9 cellular contexts compared by ENCODE assay signal in genomic region chr2:126664234-126664633, GRCh38.
DNase-seq lines count a peak whose midpoint lies in the region; ATAC-seq lines count a peak whose summit lies in the region.
"Had no signal": no experiment of that assay in that cellular context is flagged by ENCODE, and none has a peak within 500 bp of the region (broad histone marks: within the 10 kb centered on the region; RNA-seq: fewer than 3 reads in every experiment).

No MANE protein-coding gene starts in this region.

- H3K4me1 Mint-ChIP-seq in T-helper 2 cell treated with Interferon-gamma antibody and Interleukin-4, amounts not matched to agents 5 μg/mL and 100 μg/mL, for 36 hours (ENCODE audit: low read depth) = peaks cover 72% of the 10 kb centered on the region
- peaks cover 87% of the 10 kb centered on the region for H3K4me1 Mint-ChIP-seq in stimulated activated effector memory CD8-positive, alpha-beta T cell treated with anti-CD3 and anti-CD28 coated beads, Interleukin-12 subunit alpha, Interleukin-12 subunit beta, amount 100 ng/mL, for 72 hours

- ATAC-seq in HG02798 (IDR thresholded peaks at IDR 0.05; ENCODE audit: poor library complexity, unreplicated experiment) = peak; percentile 78
- ATAC-seq in stimulated activated effector memory CD8-positive, alpha-beta T cell treated with anti-CD3 and anti-CD28 coated beads, Interleukin-12 subunit alpha, Interleukin-12 subunit beta, amount 100 ng/mL, for 72 hours = peak; percentile 72
- ATAC-seq: PC-3 had no signal

- DNase-seq in activated CD8-positive, alpha-beta memory T cell treated with anti-CD3 and anti-CD28 coated beads, Interleukin-2, amount 50 U/mL, for 48 hours = peak; percentile 64
- DNase-seq in activated CD8-positive, alpha-beta memory T cell treated with anti-CD3 and anti-CD28 coated beads, Interleukin-2, amount 50 U/mL, for 4 hours = no peak
- peak; percentile 37 for DNase-seq in T-helper 2 cell treated with Interferon-gamma antibody and Interleukin-4, amounts not matched to agents 5 μg/mL and 100 μg/mL, for 36 hours (ENCODE audit: low spot score)
- peak in 1 of 2 donors; percentile 56 for DNase-seq in stimulated activated effector memory CD8-positive, alpha-beta T cell treated with anti-CD3 and anti-CD28 coated beads, Interleukin-12 subunit alpha, Interleukin-12 subunit beta, amount 100 ng/mL, for 72 hours (ENCODE audit: low spot score in 2 of 2)
- DNase-seq in glomerular visceral epithelial cell (ENCODE audit: extremely low spot score) (no peak), inferior parietal cortex (ENCODE audit: extremely low spot score) (no peak), iPS-NIHi11 (ENCODE audit: low spot score) (no peak)
- DNase-seq: PC-3 had no signal

- H3K27me3 Mint-ChIP-seq in T-helper 2 cell treated with Interferon-gamma antibody and Interleukin-4, amounts not matched to agents 5 μg/mL and 100 μg/mL, for 36 hours (ENCODE audit: low read depth) = no peaks in the 10 kb centered on the region

- H3K4me3 Mint-ChIP-seq in T-helper 2 cell treated with Interferon-gamma antibody and Interleukin-4, amounts not matched to agents 5 μg/mL and 100 μg/mL, for 36 hours = peak overlapping the region; percentile 67
- H3K4me3 Mint-ChIP-seq in stimulated activated effector memory CD8-positive, alpha-beta T cell treated with anti-CD3 and anti-CD28 coated beads, Interleukin-12 subunit alpha, Interleukin-12 subunit beta, amount 100 ng/mL, for 72 hours = peak overlapping the region; percentile 77

- peak overlapping the region; percentile 96 for H3K27ac Mint-ChIP-seq in T-helper 2 cell treated with Interferon-gamma antibody and Interleukin-4, amounts not matched to agents 5 μg/mL and 100 μg/mL, for 36 hours
- H3K27ac Mint-ChIP-seq in stimulated activated effector memory CD8-positive, alpha-beta T cell treated with anti-CD3 and anti-CD28 coated beads, Interleukin-12 subunit alpha, Interleukin-12 subunit beta, amount 100 ng/mL, for 72 hours = peak overlapping the region; percentile 99

- H3K36me3 Mint-ChIP-seq in T-helper 2 cell treated with Interferon-gamma antibody and Interleukin-4, amounts not matched to agents 5 μg/mL and 100 μg/mL, for 36 hours (ENCODE audit: low read depth) = peaks cover 59% of the 10 kb centered on the region
- H3K36me3 Mint-ChIP-seq in stimulated activated effector memory CD8-positive, alpha-beta T cell treated with anti-CD3 and anti-CD28 coated beads, Interleukin-12 subunit alpha, Interleukin-12 subunit beta, amount 100 ng/mL, for 72 hours = peaks cover 60% of the 10 kb centered on the region

- no peaks in the 10 kb centered on the region for H3K9me3 Mint-ChIP-seq in T-helper 2 cell treated with Interferon-gamma antibody and Interleukin-4, amounts not matched to agents 5 μg/mL and 100 μg/mL, for 36 hours
- H3K9me3 Mint-ChIP-seq in stimulated activated effector memory CD8-positive, alpha-beta T cell treated with anti-CD3 and anti-CD28 coated beads, Interleukin-12 subunit alpha, Interleukin-12 subunit beta, amount 100 ng/mL, for 72 hours = no peaks in the 10 kb centered on the region

Comparison
In these comparisons a context has a peak if more than half of its experiments do, and no peak if none do; other contexts are left out.
1. DNase-seq: peak in activated CD8-positive, alpha-beta memory T cell treated with anti-CD3 and anti-CD28 coated beads, Interleukin-2, amount 50 U/mL, for 48 hours (single experiment) and T-helper 2 cell treated with Interferon-gamma antibody and Interleukin-4, amounts not matched to agents 5 μg/mL and 100 μg/mL, for 36 hours (single experiment); none in activated CD8-positive, alpha-beta memory T cell treated with anti-CD3 and anti-CD28 coated beads, Interleukin-2, amount 50 U/mL, for 4 hours (single experiment), glomerular visceral epithelial cell (single experiment), inferior parietal cortex (single experiment) and iPS-NIHi11 (single experiment).